Comparison of ENCODE assay signal across 1 cellular context in the genomic region with DNA sequence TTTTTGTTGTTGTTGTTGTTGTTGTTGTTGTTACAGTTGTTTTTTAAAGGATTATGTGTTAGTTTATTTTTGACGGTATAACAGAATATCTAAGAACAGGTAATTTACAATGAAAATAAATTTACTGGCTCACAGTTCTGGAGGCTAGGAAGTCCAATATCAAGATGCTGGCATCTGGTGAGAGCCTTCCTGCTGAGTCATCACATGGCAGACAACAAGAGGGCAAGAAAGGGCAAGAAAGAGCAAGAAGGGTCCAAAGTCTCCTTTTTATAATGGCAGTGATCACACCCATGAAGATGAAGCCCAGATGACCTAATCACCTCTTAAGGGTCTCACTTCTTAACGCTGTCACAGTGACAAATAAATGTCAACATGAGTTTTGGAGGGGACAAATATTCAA.
TF ChIP-seq lines count a peak whose summit lies in the region.

No MANE protein-coding gene starts in this region.

TF ChIP-seq in GM12891, 5 proteins besides CTCF, POLR2A, EP300 and RAD21 (continued from another document):
- TF ChIP-seq PAX5 (IDR thresholded peaks at IDR 0.05; ENCODE audit: insufficient read depth, low read length, severe bottlenecking) (no peak), SPI1 (IDR thresholded peaks at IDR 0.05; ENCODE audit: low read depth, low read length) (no peak)
TF ChIP-seq in GM12891: peak in this region for 0.
